Comparison of ENCODE assay signal across 9 cellular contexts in the genomic region with DNA sequence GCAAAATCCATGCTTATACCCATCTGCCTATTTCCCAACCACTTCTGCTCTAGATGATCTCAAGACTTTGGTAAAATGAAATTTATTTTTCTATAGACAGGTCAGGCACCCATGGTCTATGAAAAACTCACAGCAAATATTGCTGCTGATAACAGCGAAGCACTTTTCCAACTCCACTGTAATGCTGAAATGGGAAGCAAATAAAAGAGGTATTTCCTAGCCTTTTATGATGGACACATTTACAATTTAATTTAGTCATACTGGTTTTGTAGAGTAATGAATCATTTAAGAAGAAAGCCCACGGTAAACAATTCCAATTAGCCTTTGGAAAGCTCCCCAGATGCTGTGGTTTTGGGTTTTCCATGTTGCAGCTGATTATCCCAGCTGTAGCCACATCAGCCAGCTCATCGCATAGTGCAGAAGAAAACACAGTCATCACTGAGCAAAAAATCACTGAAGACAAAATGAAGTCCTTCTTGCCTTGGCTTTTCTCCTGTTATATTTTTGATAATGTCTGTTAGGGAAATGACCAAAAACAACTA.
A peak's percentile ranks its signal among the peaks of the same experiment; 100 is the strongest.
DNase-seq lines count a peak whose midpoint lies in the region; ATAC-seq, FAIRE-seq and TF ChIP-seq lines count a peak whose summit lies in the region.
"Had no signal": no experiment of that assay in that cellular context is flagged by ENCODE, and none has a peak within 500 bp of the region (broad histone marks: within the 10 kb centered on the region; RNA-seq: fewer than 3 reads in every experiment).

No MANE protein-coding gene starts in this region.

- no peak for FAIRE-seq in GM19239 (lab: Jason Lieb, UNC)
- no peak for FAIRE-seq in frontal cortex (lab: Jason Lieb, UNC)

- CTCF ChIA-PET in AG04450 (lab: Charles Lee), result interaction anchor here (1.1 to 9.3 kb wide), 5 partner anchors 167 to 245 kb away, joined by 3 to 191 read pairs (median 4); partner anchors contain the start of gene CC2D2A

- H3K27me3 ChIP-seq in AG04450 (ENCODE audit: control insufficient read depth, insufficient read depth, low read length) (no peaks in the 10 kb centered on the region), brain microvascular endothelial cell (replicated peaks) (no peaks in the 10 kb centered on the region), left lung (no peaks in the 10 kb centered on the region)

- DNase-seq in AG04450 (ENCODE audit: low read depth, low spot score) (peak; percentile 88), HT1080 (ENCODE audit: low read depth) (peak; percentile 89), brain microvascular endothelial cell (peak; percentile 87), left lung (no peak), GM19239 (ENCODE audit: insufficient read length, low spot score) (no peak), osteocyte (ENCODE audit: extremely low spot score, unreplicated experiment) (no peak), frontal cortex (ENCODE audit: low spot score in 2 of 2) (no peak)
- DNase-seq: Calu3 had no signal

- no peaks in the 10 kb centered on the region for H3K9me3 ChIP-seq in AG04450 (ENCODE audit: control insufficient read depth, insufficient read depth, low read length)
- H3K9me3 ChIP-seq in left lung, result no peaks in the 10 kb centered on the region

- H3K4me3 Mint-ChIP-seq in osteocyte (ENCODE audit: unreplicated experiment), result no peak overlapping the region

- POLR2A ChIA-PET in AG04450 (lab: Yijun Ruan, JAX), result interaction anchor here (0.5 to 1.1 kb wide), 3 partner anchors 24 to 245 kb away, joined by 3 to 6 read pairs (median 3); no protein-coding TSS in a partner anchor

- H3K9me3 Mint-ChIP-seq in osteocyte (ENCODE audit: unreplicated experiment), result no peaks in the 10 kb centered on the region

- no peak overlapping the region for H3K27ac Mint-ChIP-seq in osteocyte (ENCODE audit: unreplicated experiment)

- H3K36me3 ChIP-seq in brain microvascular endothelial cell (replicated peaks) (no peaks in the 10 kb centered on the region), left lung (no peaks in the 10 kb centered on the region)

- intact Hi-C loops in left lung (cut with DNase I), result loop anchor here in 1 of 2 donors (5.0 to 10.0 kb wide), 2 partner anchors 160 to 223 kb away; no protein-coding TSS in a partner anchor

- peaks cover 38% of the 10 kb centered on the region for H3K4me1 Mint-ChIP-seq in osteocyte (ENCODE audit: unreplicated experiment)

- in situ Hi-C loops in brain microvascular endothelial cell (cut with HindIII; ENCODE audit: low pct_ligation_motif_present, low sequenced_read_pairs), result loop anchor here (25.0 kb wide), 1 partner anchor 228 kb away; the partner anchor contains the start of gene CC2D2A

- H3K36me3 Mint-ChIP-seq in osteocyte (ENCODE audit: unreplicated experiment), result no peaks in the 10 kb centered on the region

- H3K27ac ChIP-seq in AG04450 (ENCODE audit: low read depth, low read length) (peak overlapping the region; percentile 55), brain microvascular endothelial cell (peak overlapping the region; percentile 97), left lung (peak overlapping the region in 1 of 2 donors; percentile 57)

- H3K4me1 ChIP-seq in left lung, result peaks cover 7 to 20% of the 10 kb centered on the region in 2 donors

- TF ChIP-seq CTCF in AG04450 (IDR thresholded peaks at IDR 0.05; ENCODE audit: low read depth, low read length), result no peak
- TF ChIP-seq CTCF in brain microvascular endothelial cell (IDR thresholded peaks at IDR 0.05; ENCODE audit: low read depth, low read length, missing control alignments), result no peak
- no peak for TF ChIP-seq CTCF in left lung (IDR thresholded peaks at IDR 0.05)
- no peak for TF ChIP-seq CTCF in osteocyte (IDR thresholded peaks at IDR 0.05)

- H3K27me3 Mint-ChIP-seq in osteocyte (ENCODE audit: unreplicated experiment), result peaks cover 2% of the 10 kb centered on the region

- H3K4me3 ChIP-seq in AG04450 (ENCODE audit: low read depth, low read length), result no peak overlapping the region
- H3K4me3 ChIP-seq in brain microvascular endothelial cell (ENCODE audit: low read depth, low read length), result no peak overlapping the region
- no peak overlapping the region for H3K4me3 ChIP-seq in left lung

- ATAC-seq in left lung (peak; percentile 40), GM19351 (IDR thresholded peaks at IDR 0.05; ENCODE audit: unreplicated experiment) (no peak)

Comparison
In these comparisons a context has a peak if more than half of its experiments do, and no peak if none do; other contexts are left out.
1. DNase-seq: peak in AG04450 (single experiment), HT1080 (single experiment) and brain microvascular endothelial cell (single experiment); none in left lung (0 of 2), GM19239 (single experiment), osteocyte (single experiment) and frontal cortex (0 of 2).